Comparison of ENCODE assay signal across 8 cellular contexts in genomic region chr3:48502728-48503168, GRCh38. TPM values are rescaled to one million over a fixed set of nuclear protein-coding genes. Genes with fewer than 3 reads are reported as not detected.
DNase-seq lines count a peak whose midpoint lies in the region; ATAC-seq and TF ChIP-seq lines count a peak whose summit lies in the region.

No MANE protein-coding gene starts in this region.

- H3K18ac ChIP-seq in mesendoderm (ENCODE audit: low read length), result no peak overlapping the region

- H2AK5ac ChIP-seq in mesendoderm (ENCODE audit: low read length), result peak overlapping the region; percentile 54

- no peak overlapping the region for H2BK15ac ChIP-seq in mesendoderm (replicated peaks; ENCODE audit: low read depth)

- no peak overlapping the region for H2BK5ac ChIP-seq in mesendoderm (ENCODE audit: low read length)

- H3K79me1 ChIP-seq in mesendoderm (ENCODE audit: low read length), result peaks cover 3% of the 10 kb centered on the region

- DNase-seq in activated CD4-positive, alpha-beta T cell treated with anti-CD3 and anti-CD28 coated beads, Interleukin-2, amount 10 ng/mL, durations not matched to agents 24 days and 14 days, result no peak
- no peak for DNase-seq in activated CD4-positive, alpha-beta T cell treated with anti-CD3 and anti-CD28 coated beads, Interleukin-2, amount 50 U/mL, for 4 hours
- no peak for DNase-seq in choroid plexus epithelial cell (ENCODE audit: low read depth)
- no peak for DNase-seq in mesendoderm
- DNase-seq in type B pancreatic cell (ENCODE audit: extremely low spot score, unreplicated experiment), result no peak
- DNase-seq in NCI-H2029 treated with DMSO at 0.1 percent for 48 hours (lab: John Stamatoyannopoulos, UW), result no peak
- DNase-seq in stimulated activated CD4-positive, alpha-beta T cell treated with anti-CD3 and anti-CD28 coated beads, Interleukin-2, amount 100 ng/mL, for 48 hours, result no peak

- peak overlapping the region; percentile 85 for H3K4me3 Mint-ChIP-seq in activated CD4-positive, alpha-beta T cell treated with anti-CD3 and anti-CD28 coated beads, Interleukin-2, amount 10 ng/mL, durations not matched to agents 24 days and 14 days
- H3K4me3 Mint-ChIP-seq in type B pancreatic cell, result peak overlapping the region; percentile 83

- H3K27ac Mint-ChIP-seq in activated CD4-positive, alpha-beta T cell treated with anti-CD3 and anti-CD28 coated beads, Interleukin-2, amount 10 ng/mL, durations not matched to agents 24 days and 14 days, result peak overlapping the region; percentile 84
- no peak overlapping the region for H3K27ac Mint-ChIP-seq in type B pancreatic cell

- no peaks in the 10 kb centered on the region for H3K27me3 Mint-ChIP-seq in activated CD4-positive, alpha-beta T cell treated with anti-CD3 and anti-CD28 coated beads, Interleukin-2, amount 10 ng/mL, durations not matched to agents 24 days and 14 days
- no peaks in the 10 kb centered on the region for H3K27me3 Mint-ChIP-seq in type B pancreatic cell

- H3K9me3 Mint-ChIP-seq in activated CD4-positive, alpha-beta T cell treated with anti-CD3 and anti-CD28 coated beads, Interleukin-2, amount 10 ng/mL, durations not matched to agents 24 days and 14 days, result no peaks in the 10 kb centered on the region
- H3K9me3 Mint-ChIP-seq in type B pancreatic cell, result no peaks in the 10 kb centered on the region

- H3K4me2 ChIP-seq in mesendoderm (ENCODE audit: low read length), result no peak overlapping the region

- WGBS in mesendoderm (ENCODE audit: extremely low coverage, insufficient coverage, low lambda C conversion rate), result no CpG with 5 or more reads among the region's 6 CpGs

- peaks cover 23% of the 10 kb centered on the region for H3K36me3 Mint-ChIP-seq in activated CD4-positive, alpha-beta T cell treated with anti-CD3 and anti-CD28 coated beads, Interleukin-2, amount 10 ng/mL, durations not matched to agents 24 days and 14 days (ENCODE audit: low read depth)
- peaks cover 10% of the 10 kb centered on the region for H3K36me3 Mint-ChIP-seq in type B pancreatic cell

- H3K4me3 ChIP-seq in choroid plexus epithelial cell (ENCODE audit: low read depth, low read length) (peak overlapping the region; percentile 74), mesendoderm (ENCODE audit: low read length) (no peak overlapping the region)

- H4K5ac ChIP-seq in mesendoderm (ENCODE audit: low read length), result no peak overlapping the region

- no peak overlapping the region for H3K4ac ChIP-seq in mesendoderm (ENCODE audit: low read depth, low read length)

- H3K9ac ChIP-seq in mesendoderm (ENCODE audit: low read length), result peak overlapping the region; percentile 93

- ATAC-seq in HG03354 (IDR thresholded peaks at IDR 0.05; ENCODE audit: poor library complexity, severe bottlenecking, unreplicated experiment), result no peak

- no peak overlapping the region for H3K23ac ChIP-seq in mesendoderm (ENCODE audit: low read length)

- H3K4me1 Mint-ChIP-seq in activated CD4-positive, alpha-beta T cell treated with anti-CD3 and anti-CD28 coated beads, Interleukin-2, amount 10 ng/mL, durations not matched to agents 24 days and 14 days, result peaks cover 52% of the 10 kb centered on the region
- H3K4me1 Mint-ChIP-seq in type B pancreatic cell (ENCODE audit: unreplicated experiment), result peaks cover 10% of the 10 kb centered on the region

- no peak overlapping the region for H4K8ac ChIP-seq in mesendoderm (ENCODE audit: low read depth, low read length)

- peak overlapping the region; percentile 96 for H3K56ac ChIP-seq in mesendoderm (ENCODE audit: low read length)

- no peak for TF ChIP-seq CTCF in choroid plexus epithelial cell (conservative IDR thresholded peaks at IDR 0.05; ENCODE audit: low read depth, low read length)
- TF ChIP-seq CTCF in type B pancreatic cell (conservative IDR thresholded peaks at IDR 0.05), result no peak

- H3K27me3 ChIP-seq in mesendoderm (ENCODE audit: insufficient read depth, low read length, poor library complexity), result no peaks in the 10 kb centered on the region

- peaks cover 12% of the 10 kb centered on the region for H3K4me1 ChIP-seq in mesendoderm (ENCODE audit: control insufficient read depth, low read depth, low read length)

- no peak overlapping the region for H2BK120ac ChIP-seq in mesendoderm (ENCODE audit: low read depth, low read length)

- intact Hi-C loops in activated CD4-positive, alpha-beta T cell treated with anti-CD3 and anti-CD28 coated beads, Interleukin-2, amount 10 ng/mL, durations not matched to agents 24 days and 14 days (cut with micrococcal nuclease), result no loop called here

- no peak overlapping the region for H3K27ac ChIP-seq in mesendoderm (ENCODE audit: low read depth, low read length)

- H3K36me3 ChIP-seq in mesendoderm (ENCODE audit: control insufficient read depth, insufficient read depth, low read length), result no peaks in the 10 kb centered on the region

- no peaks in the 10 kb centered on the region for H3K79me2 ChIP-seq in mesendoderm (ENCODE audit: control insufficient read depth, insufficient read depth, low read length)

RNA-seq across cellular contexts. Expression of gene SHISA5, which starts 1.2 kb away (rescaled TPM):
- 79.1 and 84.9 TPM in 2 replicates for total RNA-seq in activated CD4-positive, alpha-beta T cell treated with anti-CD3 and anti-CD28 coated beads, Interleukin-2, amount 10 ng/mL, durations not matched to agents 24 days and 14 days
- polyA plus RNA-seq in mesendoderm (2013, experiment 1 of 2), result 181 TPM
- 171 TPM for polyA plus RNA-seq in mesendoderm (2013, experiment 2 of 2)
- 162 and 193 TPM in 2 replicates for total RNA-seq in type B pancreatic cell (ENCODE audit: low replicate concordance)

RNA-seq across cellular contexts. Expression of gene PFKFB4, which starts 53.9 kb away (rescaled TPM):
- total RNA-seq in activated CD4-positive, alpha-beta T cell treated with anti-CD3 and anti-CD28 coated beads, Interleukin-2, amount 10 ng/mL, durations not matched to agents 24 days and 14 days, result 38.2 and 44.0 TPM in 2 replicates
- polyA plus RNA-seq in mesendoderm (2013, experiment 1 of 2), result 3.7 TPM
- polyA plus RNA-seq in mesendoderm (2013, experiment 2 of 2), result 4.3 TPM
- 10.5 and 11.3 TPM in 2 replicates for total RNA-seq in type B pancreatic cell (ENCODE audit: low replicate concordance)

RNA-seq across cellular contexts. Expression of gene ATRIP, which starts 56.2 kb away (rescaled TPM):
- total RNA-seq in activated CD4-positive, alpha-beta T cell treated with anti-CD3 and anti-CD28 coated beads, Interleukin-2, amount 10 ng/mL, durations not matched to agents 24 days and 14 days, result 18.3 and 20.0 TPM in 2 replicates
- 15.5 TPM for polyA plus RNA-seq in mesendoderm (2013, experiment 1 of 2)
- 16.0 TPM for polyA plus RNA-seq in mesendoderm (2013, experiment 2 of 2)
- 9.3 and 16.0 TPM in 2 replicates for total RNA-seq in type B pancreatic cell (ENCODE audit: low replicate concordance)
